8 cellular contexts compared by ENCODE assay signal in genomic region chr1:156126043-156126700, GRCh38. TPM values are rescaled to one million over a fixed set of nuclear protein-coding genes. Genes with fewer than 3 reads are reported as not detected.
A peak's percentile ranks its signal among the peaks of the same experiment; 100 is the strongest.
DNase-seq lines count a peak whose midpoint lies in the region; ATAC-seq and TF ChIP-seq lines count a peak whose summit lies in the region.

No MANE protein-coding gene starts in this region.

- no peaks in the 10 kb centered on the region for H3K9me3 ChIP-seq in SJCRH30 (replicated peaks)

- H3K27me3 ChIP-seq in HL-60 (ENCODE audit: insufficient read depth, poor library complexity, severe bottlenecking): no peaks in the 10 kb centered on the region
- H3K27me3 ChIP-seq in SJCRH30: no peaks in the 10 kb centered on the region

- H3K4me3 ChIP-seq in HL-60 (replicated peaks; ENCODE audit: insufficient read depth, low read length) (no peak overlapping the region), SJCRH30 (no peak overlapping the region), skin epidermis (peak overlapping the region in 5 of 7 experiments; percentile 5 to 18 (median 11))

- ATAC-seq in HG03521 (IDR thresholded peaks at IDR 0.05; ENCODE audit: unreplicated experiment): no peak

- TF ChIP-seq CTCF in HL-60 (IDR thresholded peaks at IDR 0.05; ENCODE audit: insufficient read depth, low read length): no peak

- H3K4me1 ChIP-seq in SJCRH30: peaks cover 79% of the 10 kb centered on the region

- DNase-seq in NCI-H1417 (lab: John Stamatoyannopoulos, UW) (peak in 2 of 3 experiments; percentile 12 to 31), NCI-H1417 treated with DMSO at 0.1 percent for 48 hours (lab: John Stamatoyannopoulos, UW) (no peak), HL-60 (ENCODE audit: low read depth in 1 of 2, low spot score in 1 of 2) (peak; percentile 91 to 92), SJCRH30 (peak; percentile 90 to 93), hepatic stellate cell (ENCODE audit: low spot score) (peak; percentile 84)

- H3K27ac ChIP-seq in HL-60 (replicated peaks) (peak overlapping the region; percentile 95), SJCRH30 (peak overlapping the region; percentile 48), angular gyrus (ENCODE audit: low read depth, low read length) (peak overlapping the region; percentile 84), skin epidermis (peak overlapping the region; percentile 55 to 100 (median 98))

- H3K36me3 ChIP-seq in SJCRH30: peaks cover 5% of the 10 kb centered on the region

RNA-seq across cellular contexts. Expression of gene LMNA, which starts 11.7 kb away (rescaled TPM):
- 113 and 114 TPM in 2 replicates for total RNA-seq in SJCRH30 (2014; rRNA removed; shearing (Covaris generic))

RNA-seq across cellular contexts. Expression of gene SEMA4A, which starts 27.2 kb away (rescaled TPM):
- 1.2 and 2.1 TPM in 2 replicates for total RNA-seq in SJCRH30 (2014; rRNA removed; shearing (Covaris generic))

RNA-seq across cellular contexts. Expression of gene MEX3A, which starts 43.9 kb away (rescaled TPM):
- total RNA-seq in SJCRH30 (2014; rRNA removed; shearing (Covaris generic)): 21.8 and 22.3 TPM in 2 replicates

Comparison
In these comparisons a context has a peak if more than half of its experiments do, and no peak if none do; other contexts are left out.
1. H3K27ac ChIP-seq: peak in every context shown above with its lines; median percentile 98 in skin epidermis; 95 in HL-60; 84 in angular gyrus; 48 in SJCRH30.
2. H3K4me3 ChIP-seq: peak in skin epidermis (5 of 7); none in HL-60 (single experiment) and SJCRH30 (single experiment).